ENCODE assay signal across 1 cellular context in genomic region chr5:34516166-34516565, GRCh38.
TF ChIP-seq lines count a peak whose summit lies in the region.

No MANE protein-coding gene starts in this region.

TF ChIP-seq in SK-N-SH treated with all-trans-retinoic acid at 6 μM for 48 hours, 23 proteins besides CTCF, POLR2A, EP300 and RAD21 (continued from another document):
- TF ChIP-seq POU6F1 (CRISPR knock-in tag; IDR thresholded peaks at IDR 0.05; ENCODE audit: borderline replicate concordance, low read depth) = no peak
- no peak for TF ChIP-seq ZNF565 (CRISPR knock-in tag; conservative IDR thresholded peaks at IDR 0.05; ENCODE audit: low read depth)
TF ChIP-seq in SK-N-SH treated with all-trans-retinoic acid at 6 μM for 48 hours: peak in this region for 0.
